11 cellular contexts compared by ENCODE assay signal in the genomic region with DNA sequence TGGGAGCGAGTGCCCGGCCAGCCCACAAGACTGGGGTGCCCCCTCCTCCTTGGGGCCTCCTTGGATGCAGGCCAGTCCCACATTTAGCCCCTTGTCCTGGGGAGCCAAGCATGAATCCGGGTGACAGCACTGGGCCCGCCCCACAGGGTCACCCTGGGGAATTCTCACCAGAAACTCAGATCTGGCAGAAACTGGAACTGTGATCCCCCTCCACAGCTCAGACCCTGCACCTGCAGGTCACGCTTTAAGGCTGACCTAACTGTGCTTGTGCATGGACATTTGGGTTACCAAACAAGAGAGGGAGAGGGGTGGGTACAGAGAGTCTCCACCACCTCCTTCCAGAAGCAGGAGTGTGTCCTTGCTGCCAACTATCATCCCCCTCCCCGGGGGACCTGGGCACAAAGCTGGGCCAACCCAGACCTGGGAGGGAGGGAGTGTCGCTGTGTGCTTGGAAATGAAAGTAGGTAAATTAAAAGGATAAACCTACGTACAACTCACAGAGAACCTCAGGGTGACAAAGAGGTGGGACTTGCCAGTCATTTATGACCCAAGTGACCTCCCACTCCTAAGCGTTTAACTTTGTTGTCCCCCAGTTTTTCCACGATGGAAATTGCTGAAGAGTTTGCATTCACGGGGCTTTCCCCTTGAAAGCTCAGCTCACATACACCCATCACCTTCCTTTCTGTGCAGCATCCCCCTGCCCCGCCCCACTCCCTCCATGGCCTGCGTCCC. TPM values are rescaled to one million over a fixed set of nuclear protein-coding genes. Genes with fewer than 3 reads are reported as not detected.
A peak's percentile ranks its signal among the peaks of the same experiment; 100 is the strongest.
DNase-seq lines count a peak whose midpoint lies in the region; ATAC-seq, FAIRE-seq and TF ChIP-seq lines count a peak whose summit lies in the region.
"Had no signal": no experiment of that assay in that cellular context is flagged by ENCODE, and none has a peak within 500 bp of the region (broad histone marks: within the 10 kb centered on the region; RNA-seq: fewer than 3 reads in every experiment).

No MANE protein-coding gene starts in this region.

- DNase-seq in GM10248 (ENCODE audit: extremely low spot score): peak; percentile 78
- DNase-seq in GM19239 (ENCODE audit: insufficient read length, low spot score): no peak
- DNase-seq in activated naive CD8-positive, alpha-beta T cell treated with anti-CD3 and anti-CD28 coated beads for 36 hours: peak; percentile 61
- no peak for DNase-seq in kidney glomerular epithelial cell (lab: John Stamatoyannopoulos, UW)
- no peak for DNase-seq in left lung
- no peak for DNase-seq in stimulated activated CD4-positive, alpha-beta T cell treated with anti-CD3 and anti-CD28 coated beads, Interleukin-1b, Interleukin-23, amount 100 ng/mL, for 48 hours
- no peak for DNase-seq in activated naive CD4-positive, alpha-beta T cell (lab: John Stamatoyannopoulos, UW)
- DNase-seq: EL, MV-4-11 had no signal

- CTCF ChIA-PET in GM10248 (lab: Yijun Ruan, JAX): interaction anchor here (0.8 to 2.1 kb wide), 7 partner anchors 9 to 179 kb away, joined by 3 to 13 read pairs (median 3); no protein-coding TSS in a partner anchor

- POLR2A ChIA-PET in GM10248 (lab: Yijun Ruan, JAX): no interaction called here

- no peaks in the 10 kb centered on the region for H3K27me3 Mint-ChIP-seq in activated naive CD8-positive, alpha-beta T cell treated with anti-CD3 and anti-CD28 coated beads for 36 hours

- intact Hi-C loops in left lung (cut with DNase I): no loop called here

- peaks cover 34% of the 10 kb centered on the region for H3K36me3 Mint-ChIP-seq in activated naive CD8-positive, alpha-beta T cell treated with anti-CD3 and anti-CD28 coated beads for 36 hours

- H3K4me3 Mint-ChIP-seq in activated naive CD8-positive, alpha-beta T cell treated with anti-CD3 and anti-CD28 coated beads for 36 hours: peak overlapping the region; percentile 10

- ATAC-seq in HG02981 (IDR thresholded peaks at IDR 0.05; ENCODE audit: unreplicated experiment) (peak; percentile 76), left lung (no peak)

- H3K27me3 ChIP-seq in left lung: no peaks in the 10 kb centered on the region

- H3K36me3 ChIP-seq in left lung: no peaks in the 10 kb centered on the region

- no peak for TF ChIP-seq CTCF in GM10248 (IDR thresholded peaks at IDR 0.05; ENCODE audit: control extremely low read depth, extremely low read depth, low read depth, missing control alignments)
- no peak for TF ChIP-seq CTCF in left lung (IDR thresholded peaks at IDR 0.05)

- H3K4me1 Mint-ChIP-seq in activated naive CD8-positive, alpha-beta T cell treated with anti-CD3 and anti-CD28 coated beads for 36 hours: peaks cover 72% of the 10 kb centered on the region

- peak; percentile 100 for FAIRE-seq in GM19239 (lab: Jason Lieb, UNC)

- peaks cover 0 to 20% of the 10 kb centered on the region in 2 donors for H3K4me1 ChIP-seq in left lung

- H3K4me3 ChIP-seq in left lung: no peak overlapping the region
- H3K4me3 ChIP-seq: coronary artery had no signal

- no peaks in the 10 kb centered on the region for H3K9me3 ChIP-seq in left lung

- H3K9me3 Mint-ChIP-seq in activated naive CD8-positive, alpha-beta T cell treated with anti-CD3 and anti-CD28 coated beads for 36 hours: no peaks in the 10 kb centered on the region

- H3K27ac ChIP-seq in left lung: no peak overlapping the region
- H3K27ac ChIP-seq: coronary artery had no signal

- peak overlapping the region; percentile 35 for H3K27ac Mint-ChIP-seq in activated naive CD8-positive, alpha-beta T cell treated with anti-CD3 and anti-CD28 coated beads for 36 hours

RNA-seq across cellular contexts. Expression of gene ITM2C, which starts 9.1 kb away (rescaled TPM):
- total RNA-seq in activated naive CD8-positive, alpha-beta T cell treated with anti-CD3 and anti-CD28 coated beads for 36 hours: 10 to 100 TPM; 69.9 to 73.6 TPM
- total RNA-seq in left lung: 10 to 100 TPM; 32.0 to 60.7 TPM

RNA-seq across cellular contexts. Expression of gene GPR55, which starts 51.2 kb away (rescaled TPM):
- total RNA-seq in activated naive CD8-positive, alpha-beta T cell treated with anti-CD3 and anti-CD28 coated beads for 36 hours: 10 to 100 TPM; 18.8 to 20.4 TPM
- total RNA-seq in left lung: under 1 TPM in 1 of 2 donors, not detected in 1; 0.24 TPM

Comparison
In these comparisons a context has a peak if more than half of its experiments do, and no peak if none do; other contexts are left out.
1. DNase-seq: peak in GM10248 (single experiment) and activated naive CD8-positive, alpha-beta T cell treated with anti-CD3 and anti-CD28 coated beads for 36 hours (single experiment); none in GM19239 (single experiment), kidney glomerular epithelial cell (single experiment), left lung (0 of 2), stimulated activated CD4-positive, alpha-beta T cell treated with anti-CD3 and anti-CD28 coated beads, Interleukin-1b, Interleukin-23, amount 100 ng/mL, for 48 hours (single experiment) and activated naive CD4-positive, alpha-beta T cell (0 of 4).
2. RNA of gene GPR55, which starts 51.2 kb away (total RNA-seq): 18.8 to 20.4 TPM in activated naive CD8-positive, alpha-beta T cell treated with anti-CD3 and anti-CD28 coated beads for 36 hours; 0.24 TPM in left lung; every median in the first group is over 10 times any median in the second.